8 cellular contexts compared by ENCODE assay signal in genomic region chr16:21358261-21358795, GRCh38.
DNase-seq lines count a peak whose midpoint lies in the region; ATAC-seq and TF ChIP-seq lines count a peak whose summit lies in the region.
"Not testable (repeated sequence)": the region's sequence is repeated elsewhere in the genome, so short reads cannot be mapped to it uniquely, and the experiment has no call there.

No MANE protein-coding gene starts in this region.

- not testable (repeated sequence) for H3K27me3 Mint-ChIP-seq in CD14-positive monocyte (ENCODE audit: low read depth in 3 of 3); memory B cell

- intact Hi-C loops in CD14-positive monocyte (cut with micrococcal nuclease) = not testable (repeated sequence)

- H3K4me1 Mint-ChIP-seq in CD14-positive monocyte (peaks cover 55% of the 10 kb centered on the region), memory B cell (peaks cover 39% of the 10 kb centered on the region)

- H3K27ac Mint-ChIP-seq in CD14-positive monocyte = peak overlapping the region; percentile 92 to 99 (median 98)
- H3K27ac Mint-ChIP-seq in memory B cell = peak overlapping the region; percentile 96

- TF ChIP-seq CTCF in CD14-positive monocyte (IDR thresholded peaks at IDR 0.05) = not testable (repeated sequence)

- H3K4me3 Mint-ChIP-seq in CD14-positive monocyte (peak overlapping the region; percentile 66 to 83), memory B cell (peak overlapping the region; percentile 43)

- not testable (repeated sequence) for H3K9me3 Mint-ChIP-seq in CD14-positive monocyte, memory B cell

- H3K36me3 Mint-ChIP-seq in CD14-positive monocyte, memory B cell: not testable (repeated sequence)

- DNase-seq in CD14-positive monocyte (ENCODE audit: low spot score) = peak; percentile 80
- DNase-seq in SKM-1 treated with dmso at 0.1 percent for 144 hours (lab: John Stamatoyannopoulos, UW; ENCODE audit: unreplicated experiment) = peak; percentile 18
- DNase-seq in memory B cell (ENCODE audit: low spot score in 2 of 2) = peak; percentile 68 to 70

- ATAC-seq in GM18867 (IDR thresholded peaks at IDR 0.05; ENCODE audit: unreplicated experiment) (peak; percentile 57), GM19463 (IDR thresholded peaks at IDR 0.05; ENCODE audit: unreplicated experiment) (peak; percentile 36), HG02588 (IDR thresholded peaks at IDR 0.05; ENCODE audit: unreplicated experiment) (peak; percentile 43), HG03097 (IDR thresholded peaks at IDR 0.05; ENCODE audit: low FRiP score, unreplicated experiment) (peak; percentile 43), HG03575 (IDR thresholded peaks at IDR 0.05; ENCODE audit: extremely low read depth, insufficient number of reproducible peaks, low FRiP score, unreplicated experiment) (peak; percentile 39), memory B cell (ENCODE audit: low read depth) (peak; percentile 56)

Comparison
In these comparisons a context has a peak if more than half of its experiments do, and no peak if none do; other contexts are left out.
1. Peak in every context shown above with its lines: DNase-seq and ATAC-seq.
2. DNase-seq: peak in every context shown above with its lines; median percentile 80 in CD14-positive monocyte; 69 in memory B cell; 18 in SKM-1 treated with dmso at 0.1 percent for 144 hours.